ENCODE assay signal across 8 cellular contexts in the genomic region with DNA sequence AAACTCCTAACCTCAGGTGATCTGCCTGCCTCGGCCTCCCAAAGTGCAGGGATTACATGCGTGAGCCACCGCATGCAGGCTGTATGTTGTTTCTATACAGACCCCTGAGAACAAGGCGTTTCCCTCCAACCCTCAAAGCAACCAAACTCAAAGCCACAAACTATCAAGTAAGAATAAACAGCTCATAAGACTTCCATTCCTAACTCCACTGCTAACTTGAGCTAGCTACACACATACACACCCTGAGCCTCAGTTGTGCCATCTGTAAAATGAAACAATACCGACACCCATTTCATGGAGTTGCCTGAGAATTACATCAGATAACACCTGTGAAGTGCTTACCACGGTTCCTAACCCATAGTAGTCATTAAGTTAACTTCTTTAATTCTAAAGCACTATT.
DNase-seq lines count a peak whose midpoint lies in the region; ATAC-seq, FAIRE-seq and TF ChIP-seq lines count a peak whose summit lies in the region.

No MANE protein-coding gene starts in this region.

- H3K4me1 ChIP-seq in DND-41 (ENCODE audit: insufficient read depth, low read length): peaks cover 100% of the 10 kb centered on the region
- H3K4me1 ChIP-seq in OCI-LY1 (ENCODE audit: insufficient read depth, low read length, severe bottlenecking): peaks cover 100% of the 10 kb centered on the region
- peaks cover 66% of the 10 kb centered on the region for H3K4me1 ChIP-seq in effector memory CD4-positive, alpha-beta T cell (ENCODE audit: control insufficient read depth, insufficient read depth, low read length, poor library complexity, severe bottlenecking)

- H3K27ac Mint-ChIP-seq in progenitor cell of endocrine pancreas: peak overlapping the region; percentile 95

- TF ChIP-seq CTCF in DND-41 (IDR thresholded peaks at IDR 0.05; ENCODE audit: borderline replicate concordance, extremely low read depth, low read length, poor library complexity, severe bottlenecking) (no peak), OCI-LY1 (IDR thresholded peaks at IDR 0.05; ENCODE audit: low read length) (no peak), progenitor cell of endocrine pancreas (IDR thresholded peaks at IDR 0.05; ENCODE audit: unreplicated experiment) (no peak)

- H3K27ac ChIP-seq in DND-41 (ENCODE audit: low read length) (peak overlapping the region; percentile 99), OCI-LY1 (ENCODE audit: low read depth, low read length, poor library complexity, severe bottlenecking) (peak overlapping the region; percentile 99)
- H3K27ac ChIP-seq in effector memory CD4-positive, alpha-beta T cell (ENCODE audit: insufficient read depth, low read length, poor library complexity, severe bottlenecking): peak overlapping the region; percentile 59

- FAIRE-seq in frontal cortex (lab: Jason Lieb, UNC): no peak

- no peaks in the 10 kb centered on the region for H4K20me1 ChIP-seq in DND-41 (ENCODE audit: insufficient read depth, low read length)
- H4K20me1 ChIP-seq in OCI-LY1 (ENCODE audit: insufficient read depth, low read length): no peaks in the 10 kb centered on the region

- no peak overlapping the region for H3K4me2 ChIP-seq in DND-41 (ENCODE audit: insufficient read depth, low read length)
- H3K4me2 ChIP-seq in OCI-LY1 (ENCODE audit: low read length): peak overlapping the region; percentile 61

- peaks cover 82% of the 10 kb centered on the region for H3K4me1 Mint-ChIP-seq in progenitor cell of endocrine pancreas (ENCODE audit: low read depth)

- H3K36me3 ChIP-seq in DND-41 (ENCODE audit: insufficient read depth, low read length): no peaks in the 10 kb centered on the region
- H3K36me3 ChIP-seq in OCI-LY1 (ENCODE audit: insufficient read depth, low read length): peaks cover 10% of the 10 kb centered on the region; the same call in 1 of the 2 replicates
- H3K36me3 ChIP-seq in effector memory CD4-positive, alpha-beta T cell (ENCODE audit: control insufficient read depth, insufficient read depth, low read length): no peaks in the 10 kb centered on the region

- H3K9me3 ChIP-seq in DND-41 (ENCODE audit: insufficient read depth, low read length, severe bottlenecking): no peaks in the 10 kb centered on the region
- no peaks in the 10 kb centered on the region for H3K9me3 ChIP-seq in OCI-LY1 (ENCODE audit: low read length)
- H3K9me3 ChIP-seq in effector memory CD4-positive, alpha-beta T cell (ENCODE audit: control insufficient read depth, low read length): no peaks in the 10 kb centered on the region

- H3K36me3 Mint-ChIP-seq in progenitor cell of endocrine pancreas (ENCODE audit: insufficient read depth): peaks cover 22% of the 10 kb centered on the region

- no peaks in the 10 kb centered on the region for H3K9me2 ChIP-seq in OCI-LY1 (ENCODE audit: low read depth, low read length)

- H3K9ac ChIP-seq in DND-41 (ENCODE audit: low read depth, low read length): peak overlapping the region; percentile 56; the same call in 1 of the 2 replicates
- H3K9ac ChIP-seq in OCI-LY1 (ENCODE audit: low read length): peak overlapping the region; percentile 73

- no peak for DNase-seq in DND-41
- no peak for DNase-seq in effector memory CD4-positive, alpha-beta T cell
- DNase-seq in progenitor cell of endocrine pancreas (ENCODE audit: low spot score, unreplicated experiment): no peak
- no peak for DNase-seq in NCI-H2227 (lab: John Stamatoyannopoulos, UW; ENCODE audit: unreplicated experiment)
- DNase-seq in MV-4-11 (lab: John Stamatoyannopoulos, UW): no peak
- no peak for DNase-seq in frontal cortex (ENCODE audit: low spot score in 2 of 2)

- H3K4me3 ChIP-seq in DND-41 (ENCODE audit: low read depth in 1 of 2, low read length in 2 of 2): no peak overlapping the region
- peak overlapping the region; percentile 18 for H3K4me3 ChIP-seq in OCI-LY1 (ENCODE audit: low read depth, low read length, poor library complexity, severe bottlenecking)
- peak overlapping the region; percentile 3 for H3K4me3 ChIP-seq in effector memory CD4-positive, alpha-beta T cell (ENCODE audit: insufficient read depth, low read depth, low read length, poor library complexity, severe bottlenecking)

- ATAC-seq in DND-41 (ENCODE audit: insufficient read depth, low read depth): no peak
- no peak for ATAC-seq in GM18519 (IDR thresholded peaks at IDR 0.05; ENCODE audit: low FRiP score, unreplicated experiment)

- H2AFZ ChIP-seq in DND-41 (ENCODE audit: low read depth, low read length) (no peak overlapping the region), OCI-LY1 (ENCODE audit: low read length) (no peak overlapping the region)

- H3K27me3 ChIP-seq in DND-41 (ENCODE audit: insufficient read depth, low read length, poor library complexity) (no peaks in the 10 kb centered on the region), OCI-LY1 (ENCODE audit: insufficient read depth, low read length) (no peaks in the 10 kb centered on the region)
- no peaks in the 10 kb centered on the region for H3K27me3 ChIP-seq in effector memory CD4-positive, alpha-beta T cell (replicated peaks; ENCODE audit: control insufficient read depth, insufficient read depth, low read length, poor library complexity, severe bottlenecking)

- H3K79me2 ChIP-seq in DND-41 (ENCODE audit: insufficient read depth, low read length): peaks cover 65% of the 10 kb centered on the region
- peaks cover 36% of the 10 kb centered on the region for H3K79me2 ChIP-seq in OCI-LY1 (ENCODE audit: insufficient read depth, low read length)

- no peaks in the 10 kb centered on the region for H3K27me3 Mint-ChIP-seq in progenitor cell of endocrine pancreas

- H3K4me3 Mint-ChIP-seq in progenitor cell of endocrine pancreas (ENCODE audit: low read depth): peak overlapping the region; percentile 35

- H3K9me3 Mint-ChIP-seq in progenitor cell of endocrine pancreas (ENCODE audit: low read depth): no peaks in the 10 kb centered on the region

- H3F3A ChIP-seq in OCI-LY1 (ENCODE audit: insufficient read depth, low read length): peaks cover 7% of the 10 kb centered on the region; the same call in 1 of the 2 replicates

Comparison
In these comparisons a context has a peak if more than half of its experiments do, and no peak if none do; other contexts are left out.
1. H3K4me3 ChIP-seq: peak in OCI-LY1 (single experiment) and effector memory CD4-positive, alpha-beta T cell (single experiment); none in DND-41 (0 of 2).
2. Peak in every context shown above with its lines, with median percentiles within 50 percentile points of each other: H3K27ac ChIP-seq.